Comparison of ENCODE assay signal across 29 cellular contexts in genomic region chr22:46993626-46994025, GRCh38.
DNase-seq lines count a peak whose midpoint lies in the region; ATAC-seq and TF ChIP-seq lines count a peak whose summit lies in the region.
"Had no signal": no experiment of that assay in that cellular context is flagged by ENCODE, and none has a peak within 500 bp of the region (broad histone marks: within the 10 kb centered on the region; RNA-seq: fewer than 3 reads in every experiment).

No MANE protein-coding gene starts in this region.

- H4K8ac ChIP-seq in mesenchymal stem cell (ENCODE audit: low read length), result no peak overlapping the region

- no peaks in the 10 kb centered on the region for H3K36me3 ChIP-seq in right atrium auricular region
- peaks cover 25 to 41% of the 10 kb centered on the region in 2 experiments for H3K36me3 ChIP-seq in mesenchymal stem cell (ENCODE audit: control insufficient read depth in 1 of 2, insufficient read depth in 2 of 2, low read depth in 1 of 2, low read length in 2 of 2)
- peaks cover 0 to 38% (median 18%) of the 10 kb centered on the region in 4 donors for H3K36me3 ChIP-seq in upper lobe of left lung

- 73% methylated on average over 13 of the region's 14 CpGs for WGBS in mesenchymal stem cell
- WGBS in upper lobe of left lung, 2 donors, result 53 to 60% methylated on average over 9 to 14 of the region's 14 CpGs

- H3K18ac ChIP-seq in mesenchymal stem cell (ENCODE audit: low read depth in 1 of 2, low read length in 2 of 2), result no peak overlapping the region

- H3K4ac ChIP-seq in mesenchymal stem cell (ENCODE audit: low read depth in 1 of 2, low read length in 2 of 2), result no peak overlapping the region

- no peak overlapping the region for H3K14ac ChIP-seq in mesenchymal stem cell (ENCODE audit: low read length in 2 of 2)

- no peak overlapping the region for H2BK12ac ChIP-seq in mesenchymal stem cell (ENCODE audit: low read length in 2 of 2)

- intact Hi-C loops in left ventricle myocardium superior (cut with micrococcal nuclease), result no loop called here

- no peak overlapping the region for H2BK120ac ChIP-seq in mesenchymal stem cell (ENCODE audit: low read depth, low read length)

- no peaks in the 10 kb centered on the region for H3K9me3 ChIP-seq in right atrium auricular region
- no peaks in the 10 kb centered on the region for H3K9me3 ChIP-seq in mesenchymal stem cell (ENCODE audit: control insufficient read depth, low read length)
- no peaks in the 10 kb centered on the region for H3K9me3 ChIP-seq in upper lobe of left lung
- H3K9me3 ChIP-seq: A549, gastroesophageal sphincter had no signal

- ATAC-seq in left ventricle myocardium superior, result peak; percentile 33
- ATAC-seq in upper lobe of left lung (ENCODE audit: low FRiP score in 2 of 2), result peak; percentile 57 to 89
- no peak for ATAC-seq in omental fat pad (ENCODE audit: low FRiP score)
- ATAC-seq: A549; activated CD8-positive, alpha-beta T cell treated with anti-CD3 and anti-CD28 coated beads, Interleukin-2, amount 10 ng/mL, durations not matched to agents 7 days and 5 days; activated naive CD4-positive, alpha-beta T cell treated with anti-CD3 and anti-CD28 coated beads, Interleukin-2, amount 50 U/mL, for 72 hours; activated T-helper 17 cell treated with anti-CD3 and anti-CD28 coated beads, Interleukin-2, amount 50 U/mL, for 72 hours; gastroesophageal sphincter; natural killer cell treated with Interleukin-12 subunit alpha and Interleukin-12 subunit beta and Interleukin-15 and Interleukin-18, amount 100 ng/mL, for 72 hours; Panc1 had no signal

- DNase-seq in left ventricle myocardium superior, result no peak
- DNase-seq in right atrium auricular region (ENCODE audit: low spot score), result no peak
- DNase-seq in iPS-NIHi11 (ENCODE audit: low spot score), result peak; percentile 47
- no peak for DNase-seq in mesenchymal stem cell
- peak; percentile 81 to 93 for DNase-seq in upper lobe of left lung
- DNase-seq in omental fat pad (ENCODE audit: low spot score), result no peak
- DNase-seq in NCI-H187 treated with DMSO at 0.1 percent for 48 hours (lab: John Stamatoyannopoulos, UW), result no peak
- DNase-seq in NCI-H446 treated with DMSO at 0.1 percent for 48 hours (lab: John Stamatoyannopoulos, UW), result no peak
- DNase-seq: activated CD4-positive, alpha-beta T cell treated with anti-CD3 and anti-CD28 coated beads for 1 hour; activated CD8-positive, alpha-beta T cell treated with anti-CD3 and anti-CD28 coated beads, Interleukin-2, amount 10 ng/mL, durations not matched to agents 7 days and 5 days; amygdala; CD4-positive, CD25-positive, alpha-beta regulatory T cell; GOT3; hippocampal formation; immature natural killer cell; NCI-H146; NCI-H510A; NK-92 treated with Interleukin-12 subunit alpha and Interleukin-12 subunit beta, amount 100 ng/mL, for 24 hours; occipital lobe; retina; SIG-M5; stimulated activated naive CD4-positive, alpha-beta T cell treated with Interleukin-2 at 50 U/mL for 16 hours had no signal

- no peak overlapping the region for H3K4me3 ChIP-seq in right atrium auricular region
- no peak overlapping the region for H3K4me3 ChIP-seq in mesenchymal stem cell (ENCODE audit: insufficient read depth in 1 of 2, low read depth in 1 of 2, low read length in 2 of 2)
- H3K4me3 ChIP-seq in upper lobe of left lung, result no peak overlapping the region
- H3K4me3 ChIP-seq: A549, gastroesophageal sphincter, smooth muscle cell had no signal

- no peak overlapping the region for H2AFZ ChIP-seq in mesenchymal stem cell (ENCODE audit: low read depth, low read length)

- H3K4me1 ChIP-seq in right atrium auricular region (no peaks in the 10 kb centered on the region), mesenchymal stem cell (ENCODE audit: control insufficient read depth, insufficient read depth, low read depth, low read length) (peaks cover 6% of the 10 kb centered on the region), upper lobe of left lung (peaks cover 0 to 11% (median 5%) of the 10 kb centered on the region in 4 donors)
- H3K4me1 ChIP-seq: A549 had no signal

- peaks cover 19% of the 10 kb centered on the region for H3K79me1 ChIP-seq in mesenchymal stem cell (replicated peaks; ENCODE audit: low read length, poor library complexity, severe bottlenecking)

- no peak for TF ChIP-seq POLR2A in upper lobe of left lung (IDR thresholded peaks at IDR 0.05)

- H3K4me2 ChIP-seq in mesenchymal stem cell (ENCODE audit: low read length, poor library complexity, severe bottlenecking), result no peak overlapping the region
- H3K4me2 ChIP-seq: A549, smooth muscle cell had no signal

- no peak overlapping the region for H2AK5ac ChIP-seq in mesenchymal stem cell (ENCODE audit: low read length, severe bottlenecking)

- H2BK15ac ChIP-seq in mesenchymal stem cell (ENCODE audit: low read depth, poor library complexity, severe bottlenecking), result peak overlapping the region; percentile 23

- TF ChIP-seq CTCF in right atrium auricular region (IDR thresholded peaks at IDR 0.05) (no peak), upper lobe of left lung (IDR thresholded peaks at IDR 0.05) (no peak), omental fat pad (IDR thresholded peaks at IDR 0.05) (no peak)

- H3K9ac ChIP-seq in mesenchymal stem cell (ENCODE audit: low read length), result no peak overlapping the region

- no peak for TF ChIP-seq EP300 in upper lobe of left lung (IDR thresholded peaks at IDR 0.05)

- no peak overlapping the region for H4K91ac ChIP-seq in mesenchymal stem cell (ENCODE audit: low read length)

- H2BK5ac ChIP-seq in mesenchymal stem cell (ENCODE audit: low read depth, low read length, poor library complexity, severe bottlenecking), result no peak overlapping the region

- no peak overlapping the region for H3K23ac ChIP-seq in mesenchymal stem cell (ENCODE audit: low read length in 2 of 2)

- H3K27ac ChIP-seq in right atrium auricular region, result no peak overlapping the region
- no peak overlapping the region for H3K27ac ChIP-seq in mesenchymal stem cell (ENCODE audit: low read length, poor library complexity, severe bottlenecking)
- peak overlapping the region; percentile 17 to 50 (median 34) for H3K27ac ChIP-seq in upper lobe of left lung
- H3K27ac ChIP-seq: A549, gastroesophageal sphincter had no signal

- H3K27me3 ChIP-seq in right atrium auricular region (no peaks in the 10 kb centered on the region), mesenchymal stem cell (ENCODE audit: control insufficient read depth in 1 of 2, insufficient read depth in 1 of 2, low read length in 2 of 2) (no peaks in the 10 kb centered on the region), upper lobe of left lung (no peaks in the 10 kb centered on the region)
- H3K27me3 ChIP-seq: gastroesophageal sphincter had no signal

Comparison
In these comparisons a context has a peak if more than half of its experiments do, and no peak if none do; other contexts are left out.
1. DNase-seq: peak in iPS-NIHi11 (single experiment) and upper lobe of left lung (2 of 2); none in left ventricle myocardium superior (single experiment), right atrium auricular region (single experiment), mesenchymal stem cell (single experiment), omental fat pad (single experiment), NCI-H187 treated with DMSO at 0.1 percent for 48 hours (single experiment) and NCI-H446 treated with DMSO at 0.1 percent for 48 hours (single experiment).
2. H3K27ac ChIP-seq: peak in upper lobe of left lung (4 of 4); none in right atrium auricular region (0 of 2) and mesenchymal stem cell (single experiment).